In the genomic region with DNA sequence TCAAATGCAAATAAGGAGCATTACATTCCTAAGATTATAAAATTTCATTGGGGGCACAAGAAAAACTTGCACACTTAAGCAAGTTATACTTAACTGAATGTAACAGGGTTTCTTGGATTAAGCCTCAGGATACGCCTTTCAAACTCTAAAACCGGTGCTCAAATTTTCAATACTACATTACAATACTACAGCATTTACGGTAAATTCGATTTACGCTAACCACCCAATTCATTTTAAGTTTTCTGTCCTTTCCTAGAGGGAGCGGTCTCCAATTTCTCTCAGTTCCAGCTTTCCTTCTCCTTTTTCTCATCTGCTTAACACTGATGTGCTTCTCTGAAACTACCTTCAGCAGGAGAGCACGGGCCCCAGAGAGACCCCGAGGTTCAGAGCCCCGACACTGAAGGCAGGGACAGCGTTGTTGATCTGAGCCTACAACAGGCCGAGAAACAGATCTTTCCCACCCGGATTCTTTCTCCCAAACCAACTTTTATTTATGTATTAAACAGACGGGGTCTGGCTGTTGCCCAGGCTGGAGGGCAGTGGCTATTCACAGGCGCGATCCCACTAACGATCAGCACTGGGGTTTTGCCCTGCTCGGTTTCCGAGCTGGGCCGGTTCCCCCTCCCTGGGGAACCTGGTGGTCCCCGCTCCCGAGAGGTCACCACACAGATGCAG, we compare ENCODE assay signal across 8 cellular contexts. TPM values are rescaled to one million over a fixed set of nuclear protein-coding genes. Genes with fewer than 3 reads are reported as not detected.
DNase-seq lines count a peak whose midpoint lies in the region; ATAC-seq, FAIRE-seq and TF ChIP-seq lines count a peak whose summit lies in the region.

No MANE protein-coding gene starts in this region.

- H3K9me3 ChIP-seq in MM.1S (replicated peaks; ENCODE audit: insufficient read depth, low read length) (no peaks in the 10 kb centered on the region), mononuclear cell (ENCODE audit: low read depth, low read length) (peaks cover 1% of the 10 kb centered on the region)

- peaks cover 32% of the 10 kb centered on the region for H3K79me2 ChIP-seq in MM.1S (ENCODE audit: low read length)

- H3K27me3 ChIP-seq in MM.1S (replicated peaks; ENCODE audit: insufficient read depth, low read length) (no peaks in the 10 kb centered on the region), mononuclear cell (ENCODE audit: insufficient read depth, low read length) (no peaks in the 10 kb centered on the region)

- H3K27me3 Mint-ChIP-seq in central memory CD8-positive, alpha-beta T cell = no peaks in the 10 kb centered on the region

- peak overlapping the region; percentile 99 for H3K4me3 ChIP-seq in MM.1S (ENCODE audit: low read length)
- H3K4me3 ChIP-seq in mononuclear cell (ENCODE audit: low read length) = peak overlapping the region; percentile 88

- peak overlapping the region; percentile 99 for H2AFZ ChIP-seq in MM.1S (ENCODE audit: low read length)

- H3K27ac Mint-ChIP-seq in central memory CD8-positive, alpha-beta T cell (ENCODE audit: low read depth) = peak overlapping the region; percentile 93

- TF ChIP-seq CTCF in MM.1S (IDR thresholded peaks at IDR 0.05; ENCODE audit: low read length) = no peak

- H3K9ac ChIP-seq in MM.1S (ENCODE audit: low read length) = peak overlapping the region; percentile 98

- H3K4me2 ChIP-seq in MM.1S (ENCODE audit: low read depth, low read length) = peak overlapping the region; percentile 95

- peak overlapping the region; percentile 93 for H3K4me3 Mint-ChIP-seq in central memory CD8-positive, alpha-beta T cell

- ATAC-seq in GM18870 (IDR thresholded peaks at IDR 0.05; ENCODE audit: unreplicated experiment) = peak; percentile 2
- no peak for ATAC-seq in central memory CD8-positive, alpha-beta T cell (replicated peaks; ENCODE audit: extremely low read depth, poor library complexity, severe bottlenecking)

- no peak for FAIRE-seq in H54 (lab: Jason Lieb, UNC)

- no peaks in the 10 kb centered on the region for H4K20me1 ChIP-seq in MM.1S (ENCODE audit: insufficient read depth, low read length)

- no peak for TF ChIP-seq POLR2A in H54 (IDR thresholded peaks at IDR 0.05; ENCODE audit: low read depth, low read length)

- peak; percentile 26 for DNase-seq in MM.1S
- DNase-seq in central memory CD8-positive, alpha-beta T cell (ENCODE audit: low spot score in 2 of 2) = no peak
- DNase-seq in stimulated activated CD4-positive, alpha-beta T cell treated with anti-CD3 and anti-CD28 coated beads, Interleukin-4, amount 100 ng/mL, for 24 hours = no peak
- DNase-seq in H54 (ENCODE audit: insufficient read length, low spot score) = no peak
- no peak for DNase-seq in NK-92 treated with Interleukin-12 subunit alpha and Interleukin-12 subunit beta, amount 100 ng/mL, for 24 hours (lab: John Stamatoyannopoulos, UW)
- DNase-seq in NCI-H1105 treated with DMSO at 0.1 percent for 48 hours (lab: John Stamatoyannopoulos, UW) = no peak

- H3K4me1 ChIP-seq in MM.1S (ENCODE audit: low read length) (peaks cover 11% of the 10 kb centered on the region), mononuclear cell (ENCODE audit: insufficient read depth, low read length) (peaks cover 16% of the 10 kb centered on the region)

- peaks cover 21% of the 10 kb centered on the region for H3F3A ChIP-seq in MM.1S (ENCODE audit: insufficient read depth, low read length)

- peak overlapping the region; percentile 82; the same call in 1 of the 2 replicates for H3K27ac ChIP-seq in MM.1S (ENCODE audit: low read length)

- H3K9me3 Mint-ChIP-seq in central memory CD8-positive, alpha-beta T cell = no peaks in the 10 kb centered on the region

- no peaks in the 10 kb centered on the region for H3K9me2 ChIP-seq in MM.1S (replicated peaks; ENCODE audit: insufficient read depth, low read length)

- peaks cover 22% of the 10 kb centered on the region for H3K36me3 Mint-ChIP-seq in central memory CD8-positive, alpha-beta T cell (ENCODE audit: insufficient read depth)

- peaks cover 5% of the 10 kb centered on the region; the same call in 1 of the 2 replicates for H3K36me3 ChIP-seq in MM.1S (replicated peaks; ENCODE audit: insufficient read depth, low read length)

- peaks cover 29% of the 10 kb centered on the region for H3K4me1 Mint-ChIP-seq in central memory CD8-positive, alpha-beta T cell

RNA-seq across cellular contexts. Expression of a gene that starts 0.8 kb away (rescaled TPM):
- total RNA-seq in mononuclear cell = 0.10 TPM

RNA-seq across cellular contexts. Expression of a gene that starts 21.9 kb away (rescaled TPM):
- total RNA-seq in mononuclear cell = 18.7 TPM

RNA-seq across cellular contexts. Expression of a gene that starts 34.8 kb away (rescaled TPM):
- 3.1 TPM for total RNA-seq in mononuclear cell
